Comparison of ENCODE assay signal across 1 cellular context in genomic region chr17:80497726-80498241, GRCh38.
TF ChIP-seq lines count a peak whose summit lies in the region.

No MANE protein-coding gene starts in this region.

TF ChIP-seq in SK-N-SH treated with all-trans-retinoic acid at 6 μM for 48 hours, 23 proteins besides CTCF, POLR2A, EP300 and RAD21:
- TF ChIP-seq ZFP30 (CRISPR knock-in tag; IDR thresholded peaks at IDR 0.05) (no peak), GLIS3 (CRISPR knock-in tag; IDR thresholded peaks at IDR 0.05) (no peak), CREB5 (CRISPR knock-in tag; IDR thresholded peaks at IDR 0.05; ENCODE audit: low read depth) (no peak), ZC3H10 (CRISPR knock-in tag; IDR thresholded peaks at IDR 0.05) (no peak), ESRRG (CRISPR knock-in tag; IDR thresholded peaks at IDR 0.05) (no peak), ZFP3 (CRISPR knock-in tag; IDR thresholded peaks at IDR 0.05) (no peak), OSR1 (CRISPR knock-in tag; IDR thresholded peaks at IDR 0.05) (no peak), ZNF565 (CRISPR knock-in tag; conservative IDR thresholded peaks at IDR 0.05; ENCODE audit: low read depth) (no peak)
